ENCODE assay signal across 8 cellular contexts in genomic region chr5:113678924-113679575, GRCh38.
DNase-seq lines count a peak whose midpoint lies in the region; ATAC-seq, FAIRE-seq and TF ChIP-seq lines count a peak whose summit lies in the region.

No MANE protein-coding gene starts in this region.

- no peak overlapping the region for H3K4me3 ChIP-seq in epithelial cell of proximal tubule (ENCODE audit: low read depth, low read length)

- FAIRE-seq in HTR-8/SVneo (lab: Jason Lieb, UNC) = no peak

- peak; percentile 78 for TF ChIP-seq CTCF in Calu3 (IDR thresholded peaks at IDR 0.05; ENCODE audit: unreplicated experiment)
- peak; percentile 87 for TF ChIP-seq CTCF in epithelial cell of proximal tubule (conservative IDR thresholded peaks at IDR 0.05; ENCODE audit: low read depth, low read length)
- peak; percentile 94 for TF ChIP-seq CTCF in neural crest cell (conservative IDR thresholded peaks at IDR 0.05)

- BruUV-seq in Calu3 (replicated peaks; lab: Mats Ljungman, UMichigan) = no TSS peak

- no peaks in the 10 kb centered on the region for H3K4me1 Mint-ChIP-seq in Calu3 (ENCODE audit: low read depth, unreplicated experiment)
- peaks cover 17% of the 10 kb centered on the region for H3K4me1 Mint-ChIP-seq in neural crest cell

- H3K9me3 Mint-ChIP-seq in Calu3 (ENCODE audit: low read depth, unreplicated experiment) (no peaks in the 10 kb centered on the region), neural crest cell (peaks cover 2% of the 10 kb centered on the region)

- intact Hi-C loops in Calu3 (cut with micrococcal nuclease; ENCODE audit: unreplicated experiment) = loop anchor here (1.0 to 5.0 kb wide), 8 partner anchors 128 to 1390 kb away; no protein-coding TSS in a partner anchor

- H3K4me3 Mint-ChIP-seq in Calu3 (ENCODE audit: low read depth, unreplicated experiment) (no peak overlapping the region), neural crest cell (no peak overlapping the region)

- no peak for ATAC-seq in HG02852 (IDR thresholded peaks at IDR 0.05; ENCODE audit: unreplicated experiment)

- CTCF ChIA-PET in Calu3 (lab: Charles Lee) = no interaction called here

- no peak overlapping the region for H3K27ac Mint-ChIP-seq in Calu3 (ENCODE audit: unreplicated experiment)
- no peak overlapping the region for H3K27ac Mint-ChIP-seq in neural crest cell (ENCODE audit: unreplicated experiment)

- H3K36me3 Mint-ChIP-seq in Calu3 (ENCODE audit: insufficient read depth, unreplicated experiment) (no peaks in the 10 kb centered on the region), neural crest cell (ENCODE audit: low read depth) (peaks cover 2% of the 10 kb centered on the region)

- H3K27me3 Mint-ChIP-seq in Calu3 (ENCODE audit: unreplicated experiment) (peaks cover 27% of the 10 kb centered on the region), neural crest cell (ENCODE audit: low read depth) (no peaks in the 10 kb centered on the region)

- DNase-seq in Calu3 = peak; percentile 61
- DNase-seq in GM19238 (ENCODE audit: insufficient read length, low spot score) = peak; percentile 15
- DNase-seq in HTR-8/SVneo (ENCODE audit: insufficient read length, low spot score) = peak; percentile 35
- DNase-seq in SIG-M5 treated with dmso at 0.1 percent for 504 hours (lab: John Stamatoyannopoulos, UW; ENCODE audit: unreplicated experiment) = peak; percentile 69
- DNase-seq in epithelial cell of proximal tubule (ENCODE audit: low read depth) = no peak
- peak; percentile 45 for DNase-seq in neural crest cell (ENCODE audit: low read depth, low spot score)
- no peak for DNase-seq in activated T-cell treated with anti-CD3 and anti-CD28 coated beads, Interleukin-2, amount 50 U/mL, for 1 hour

Comparison
In these comparisons a context has a peak if more than half of its experiments do, and no peak if none do; other contexts are left out.
1. DNase-seq: peak in Calu3 (single experiment), GM19238 (single experiment), HTR-8/SVneo (single experiment), SIG-M5 treated with dmso at 0.1 percent for 504 hours (single experiment) and neural crest cell (single experiment); none in epithelial cell of proximal tubule (single experiment) and activated T-cell treated with anti-CD3 and anti-CD28 coated beads, Interleukin-2, amount 50 U/mL, for 1 hour (single experiment).
2. Peak in every context shown above with its lines, with median percentiles within 50 percentile points of each other: CTCF ChIP-seq.